8 cellular contexts compared by ENCODE assay signal in genomic region chr2:135913726-135914365, GRCh38. TPM values are rescaled to one million over a fixed set of nuclear protein-coding genes. Genes with fewer than 3 reads are reported as not detected.
DNase-seq lines count a peak whose midpoint lies in the region; ATAC-seq, FAIRE-seq and TF ChIP-seq lines count a peak whose summit lies in the region.

No MANE protein-coding gene starts in this region.

- WGBS in prostate gland, result 82% methylated on average over 5 of the region's 5 CpGs

- H3K4me1 Mint-ChIP-seq in WTC11, result no peaks in the 10 kb centered on the region

- TF ChIP-seq POLR2A in prostate gland (IDR thresholded peaks at IDR 0.05), result no peak

- ATAC-seq in WTC11 (no peak), esophagus mucosa (no peak)

- H3K36me3 Mint-ChIP-seq in WTC11, result peaks cover 25% of the 10 kb centered on the region

- POLR2A ChIA-PET in WTC11 (lab: Charles Lee), result no interaction called here

- CTCF ChIA-PET in WTC11 (lab: Charles Lee), result interaction anchor here (0.6 to 2.2 kb wide), 31 partner anchors 9 to 549 kb away, joined by 3 to 31 read pairs (median 4); partner anchors contain the start of gene DARS1

- no peaks in the 10 kb centered on the region for H3K4me1 ChIP-seq in prostate gland (replicated peaks)

- no peaks in the 10 kb centered on the region for H3K9me3 ChIP-seq in prostate gland

- peak; percentile 1 for DNase-seq in DMS53 treated with DMSO at 0.1 percent for 48 hours (lab: John Stamatoyannopoulos, UW; ENCODE audit: unreplicated experiment)
- peak; percentile 38 for DNase-seq in NCI-H146 (lab: John Stamatoyannopoulos, UW)
- no peak for DNase-seq in WTC11 (ENCODE audit: low spot score)
- peak; percentile 25 for DNase-seq in fibroblast of gingiva (ENCODE audit: low read depth)
- DNase-seq in prostate gland (ENCODE audit: low spot score), result no peak
- DNase-seq in HPDE6-E6E7 (ENCODE audit: extremely low spot score), result no peak

- H3K9me3 Mint-ChIP-seq in WTC11, result peaks cover under 1% of the 10 kb centered on the region; the same call in 1 of the 2 replicates

- TF ChIP-seq CTCF in WTC11 (IDR thresholded peaks at IDR 0.05), result peak; percentile 68
- TF ChIP-seq CTCF in prostate gland (IDR thresholded peaks at IDR 0.05), result peak; percentile 34 to 72 (median 68)

- no peak overlapping the region for H3K4me3 Mint-ChIP-seq in WTC11

- no peaks in the 10 kb centered on the region for H3K27me3 Mint-ChIP-seq in WTC11 (ENCODE audit: low read depth)

- no peak overlapping the region for H3K27ac ChIP-seq in prostate gland

- H3K36me3 ChIP-seq in prostate gland, result no peaks in the 10 kb centered on the region

- H3K4me3 ChIP-seq in prostate gland, result no peak overlapping the region

- intact Hi-C loops in prostate gland (cut with DNase I), result loop anchor here (2.0 kb wide), 2 partner anchors 465 to 471 kb away; no protein-coding TSS in a partner anchor

- FAIRE-seq in A204.1 (lab: Jason Lieb, UNC), result peak; percentile 96

- no peak overlapping the region for H3K27ac Mint-ChIP-seq in WTC11

- no peaks in the 10 kb centered on the region for H3K27me3 ChIP-seq in prostate gland (replicated peaks; ENCODE audit: insufficient read depth)

TF ChIP-seq in WTC11, 78 proteins besides CTCF, POLR2A, EP300 and RAD21:
- TF ChIP-seq ZMAT4 (CRISPR knock-in tag; IDR thresholded peaks at IDR 0.05), result no peak

RNA-seq across cellular contexts. Expression of gene MCM6, which starts 37.6 kb away (rescaled TPM):
- 87.0 to 107 TPM (median 88.1 TPM) in 3 replicates for total RNA-seq in WTC11 (2021)
- 10 to 100 TPM in 1 of 2 donors, 1 to 10 TPM in 1; 6.8 to 19.8 TPM for total RNA-seq in prostate gland
- 16.4 TPM for total RNA-seq in esophagus mucosa

Comparison
In these comparisons a context has a peak if more than half of its experiments do, and no peak if none do; other contexts are left out.
1. DNase-seq: peak in DMS53 treated with DMSO at 0.1 percent for 48 hours (single experiment), NCI-H146 (single experiment) and fibroblast of gingiva (single experiment); none in WTC11 (single experiment), prostate gland (single experiment) and HPDE6-E6E7 (single experiment).